In the genomic region with DNA sequence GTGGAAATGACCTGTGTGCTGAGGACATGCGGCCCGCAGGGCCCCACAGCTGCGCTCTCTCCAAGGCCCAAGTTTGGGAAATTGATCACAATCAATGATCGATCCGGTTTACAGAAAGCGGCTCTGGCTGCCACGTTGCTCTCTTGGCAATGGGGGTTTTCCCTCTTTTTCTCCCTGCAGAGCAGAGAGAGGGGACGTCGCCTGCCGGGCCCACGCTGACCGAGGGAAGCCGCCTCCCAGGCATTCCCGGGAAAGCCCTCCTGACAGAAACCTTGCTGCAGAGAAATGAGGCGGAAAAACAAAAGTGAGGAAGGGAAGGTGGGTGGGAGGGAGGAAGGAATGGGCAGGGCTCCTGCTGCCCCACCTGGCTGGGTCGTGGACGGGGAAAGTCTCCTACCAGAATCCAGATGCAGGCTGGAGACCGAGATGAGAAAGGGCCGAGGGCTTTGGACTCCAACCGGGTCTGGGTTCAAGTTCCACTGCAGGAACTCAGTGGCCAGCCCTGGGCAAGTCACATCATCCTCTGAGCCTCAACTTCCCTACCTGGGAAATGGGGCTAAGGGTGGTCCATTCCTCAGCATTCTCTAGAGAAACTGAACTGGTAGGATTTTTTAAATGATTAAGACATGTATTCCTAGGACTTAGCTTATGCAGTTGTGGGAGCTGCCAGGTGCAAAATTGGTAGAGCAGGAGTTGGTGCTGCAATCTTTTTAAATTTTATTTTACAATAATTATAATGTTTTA, we compare ENCODE assay signal across 27 cellular contexts.
"Had no signal": no experiment of that assay in that cellular context is flagged by ENCODE, and none has a peak within 500 bp of the region (broad histone marks: within the 10 kb centered on the region; RNA-seq: fewer than 3 reads in every experiment).

No MANE protein-coding gene starts in this region.

- DNase-seq: hypothalamus; immature natural killer cell; kidney; left colon; lower lobe of right lung; mammary epithelial cell; mesenchymal stem cell; ovary; stimulated activated CD4-positive, alpha-beta T cell treated with anti-CD3 and anti-CD28 coated beads, Interleukin-12 subunit alpha, Interleukin-12 subunit beta, amount 100 ng/mL, for 4 hours; stimulated activated CD4-positive, alpha-beta T cell treated with anti-CD3 and anti-CD28 coated beads, Interleukin-15, amount 100 ng/mL, for 24 hours; stimulated activated CD4-positive, alpha-beta T cell treated with anti-CD3 and anti-CD28 coated beads, Interleukin-2, amount 100 ng/mL, for 24 hours; stimulated activated CD4-positive, alpha-beta T cell treated with anti-CD3 and anti-CD28 coated beads, Interleukin-4, amount 100 ng/mL, for 1 hour; stimulated activated naive B cell treated with anti-CD40 and anti-IgM and Interleukin-4, amounts not matched to agents 10 μg/mL and 1 μg/mL and 100 μg/mL, for 72 hours; stimulated activated naive CD8-positive, alpha-beta T cell treated with anti-CD3 and anti-CD28 coated beads, Interleukin-15, Interleukin-2, amounts not matched to agents 100 U/mL and 50 U/mL, for 24 hours; stomach; testis; thyroid gland; transverse colon; upper lobe of left lung had no signal

- H3K27me3 Mint-ChIP-seq: progenitor cell of endocrine pancreas had no signal

- H3K36me3 Mint-ChIP-seq: immature natural killer cell; stimulated activated naive B cell treated with anti-CD40 and anti-IgM and Interleukin-4, amounts not matched to agents 10 μg/mL and 1 μg/mL and 100 μg/mL, for 72 hours had no signal

- H3K9me3 ChIP-seq: ovary, right atrium auricular region, testis, thyroid gland, transverse colon, upper lobe of left lung had no signal

- H3K4me3 Mint-ChIP-seq: immature natural killer cell; naive thymus-derived CD8-positive, alpha-beta T cell; nephron; neural crest cell; stimulated activated naive B cell treated with anti-CD40 and anti-IgM and Interleukin-4, amounts not matched to agents 10 μg/mL and 1 μg/mL and 100 μg/mL, for 72 hours had no signal

- H3K27ac ChIP-seq: left lung, lower lobe of right lung, ovary, right atrium auricular region, skin epidermis, stomach, testis, thyroid gland, transverse colon, upper lobe of left lung had no signal

- H3K27ac Mint-ChIP-seq: immature natural killer cell; naive thymus-derived CD8-positive, alpha-beta T cell; nephron; progenitor cell of endocrine pancreas; stimulated activated naive B cell treated with anti-CD40 and anti-IgM and Interleukin-4, amounts not matched to agents 10 μg/mL and 1 μg/mL and 100 μg/mL, for 72 hours had no signal

- ATAC-seq: left colon; left lung; lower lobe of right lung; naive thymus-derived CD8-positive, alpha-beta T cell; sciatic nerve; stimulated activated naive B cell treated with anti-CD40 and anti-IgM and Interleukin-4, amounts not matched to agents 10 μg/mL and 1 μg/mL and 100 μg/mL, for 72 hours; stimulated activated naive CD8-positive, alpha-beta T cell treated with anti-CD3 and anti-CD28 coated beads, Interleukin-15, Interleukin-2, amounts not matched to agents 100 U/mL and 50 U/mL, for 24 hours had no signal

- H3K9me3 Mint-ChIP-seq: immature natural killer cell; naive thymus-derived CD8-positive, alpha-beta T cell; nephron; neural crest cell had no signal

- H3K27me3 ChIP-seq: ovary, right atrium auricular region, testis, thyroid gland, transverse colon, upper lobe of left lung had no signal

- H3K36me3 ChIP-seq: left lung, lower lobe of right lung, ovary, right atrium auricular region, stomach, thyroid gland, transverse colon, upper lobe of left lung had no signal

- H3K4me1 Mint-ChIP-seq: immature natural killer cell; naive thymus-derived CD8-positive, alpha-beta T cell; nephron; stimulated activated naive B cell treated with anti-CD40 and anti-IgM and Interleukin-4, amounts not matched to agents 10 μg/mL and 1 μg/mL and 100 μg/mL, for 72 hours had no signal

- H3K4me1 ChIP-seq: left lung, lower lobe of right lung, right atrium auricular region, stomach, testis, thyroid gland, transverse colon, upper lobe of left lung had no signal

- H3K4me3 ChIP-seq: left lung, lower lobe of right lung, ovary, right atrium auricular region, skin epidermis, stomach, testis, thyroid gland, transverse colon, upper lobe of left lung had no signal
